1 cellular context compared by ENCODE assay signal in the genomic region with DNA sequence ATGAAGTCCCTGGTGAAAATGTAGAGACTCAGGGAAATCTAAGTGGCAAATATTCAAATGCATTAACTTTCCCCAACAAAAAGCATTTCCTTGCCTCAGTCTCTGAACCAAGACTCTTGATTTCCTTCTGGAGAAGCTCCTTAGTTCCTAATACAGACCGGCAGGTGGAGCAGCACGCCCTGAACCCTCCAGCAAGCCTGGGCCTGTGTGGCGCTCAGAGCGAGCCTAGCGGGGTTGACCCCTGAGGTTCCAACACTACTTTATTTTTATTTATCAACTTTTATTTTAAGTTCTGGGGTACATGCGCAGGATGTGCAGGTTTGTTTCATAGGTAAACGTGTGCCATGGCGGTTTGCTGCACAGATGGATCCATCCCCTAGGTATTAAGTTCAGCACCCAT.
TF ChIP-seq lines count a peak whose summit lies in the region.

No MANE protein-coding gene starts in this region.

TF ChIP-seq in H1, 55 proteins besides CTCF, POLR2A, EP300 and RAD21:
- TF ChIP-seq POU5F1 (IDR thresholded peaks at IDR 0.05; ENCODE audit: low read depth, low read length) (no peak), SIRT6 (IDR thresholded peaks at IDR 0.05; ENCODE audit: low read length) (no peak), SRF (IDR thresholded peaks at IDR 0.05; ENCODE audit: low read depth, low read length) (no peak), ZNF274 (IDR thresholded peaks at IDR 0.05; ENCODE audit: borderline replicate concordance, extremely low read depth, low read length) (no peak), EGR1 (IDR thresholded peaks at IDR 0.05; ENCODE audit: borderline replicate concordance, low read depth, low read length) (no peak), ASH2L (IDR thresholded peaks at IDR 0.05; ENCODE audit: low read length) (no peak), TBP (IDR thresholded peaks at IDR 0.05; ENCODE audit: low read depth, low read length) (no peak), SAP30 (IDR thresholded peaks at IDR 0.05; ENCODE audit: insufficient read depth, insufficient replicate concordance, low read length) (no peak), CHD7 (IDR thresholded peaks at IDR 0.05; ENCODE audit: insufficient replicate concordance, low read length) (no peak), ATF3 (IDR thresholded peaks at IDR 0.05; ENCODE audit: insufficient read depth, low read depth, low read length) (no peak), BCL11A (IDR thresholded peaks at IDR 0.05; ENCODE audit: low read depth in 2 of 2, low read length in 2 of 2) (no peak), CHD1 (IDR thresholded peaks at IDR 0.05; ENCODE audit: low read depth, low read length) (no peak), SP2 (IDR thresholded peaks at IDR 0.05; ENCODE audit: low read length) (no peak), TEAD4 (IDR thresholded peaks at IDR 0.05; ENCODE audit: low read depth, low read length) (no peak), CBX8 (IDR thresholded peaks at IDR 0.05; ENCODE audit: borderline replicate concordance, low read depth, low read length) (no peak)
